Comparison of ENCODE assay signal across 20 cellular contexts in genomic region chr3:46542801-46543201, GRCh38. TPM values are rescaled to one million over a fixed set of nuclear protein-coding genes. Genes with fewer than 3 reads are reported as not detected.
DNase-seq lines count a peak whose midpoint lies in the region; ATAC-seq and TF ChIP-seq lines count a peak whose summit lies in the region.
"Had no signal": no experiment of that assay in that cellular context is flagged by ENCODE, and none has a peak within 500 bp of the region (broad histone marks: within the 10 kb centered on the region; RNA-seq: fewer than 3 reads in every experiment).

No MANE protein-coding gene starts in this region.

- DNase-seq in Right ventricle myocardium superior (peak; percentile 53), right atrium auricular region (ENCODE audit: low spot score) (no peak), RPMI8226 (peak; percentile 56), lung (ENCODE audit: low spot score) (peak; percentile 16), midbrain (lab: John Stamatoyannopoulos, UW) (no peak), mucosa of gallbladder (ENCODE audit: low spot score) (no peak)
- DNase-seq in stimulated activated CD4-positive, alpha-beta T cell treated with anti-CD3 and anti-CD28 coated beads, Interleukin-12 subunit alpha, Interleukin-12 subunit beta, amount 100 ng/mL, for 4 hours: no peak
- DNase-seq: colonic mucosa, glutamatergic neuron, kidney, NCI-H2081 treated with DMSO at 0.1 percent for 48 hours, NCI-H69 had no signal

- ATAC-seq in Right ventricle myocardium superior (ENCODE audit: poor library complexity): peak; percentile 54
- no peak for ATAC-seq in lung (ENCODE audit: insufficient read depth, low FRiP score)
- ATAC-seq: A549 had no signal

- no peak for TF ChIP-seq CTCF in right atrium auricular region (IDR thresholded peaks at IDR 0.05)
- TF ChIP-seq CTCF in lung (IDR thresholded peaks at IDR 0.05; ENCODE audit: control extremely low read depth, extremely low read depth): no peak

- H3K9me3 ChIP-seq in right atrium auricular region (no peaks in the 10 kb centered on the region), lung (ENCODE audit: control insufficient read depth in 2 of 2, insufficient read depth in 1 of 2, low read length in 1 of 2) (no peaks in the 10 kb centered on the region)
- H3K9me3 ChIP-seq: A549, colonic mucosa had no signal

- H3K4me1 ChIP-seq in right atrium auricular region: peaks cover 0 to 7% of the 10 kb centered on the region in 2 donors
- H3K4me1 ChIP-seq in lung (ENCODE audit: control insufficient read depth in 2 of 2, insufficient read depth in 2 of 2, low read length in 2 of 2): peaks cover 0 to 3% of the 10 kb centered on the region in 2 donors
- peaks cover 1% of the 10 kb centered on the region for H3K4me1 ChIP-seq in urinary bladder (ENCODE audit: insufficient read depth)
- H3K4me1 ChIP-seq: colonic mucosa had no signal

- H3K27ac ChIP-seq in right atrium auricular region (no peak overlapping the region), lung (ENCODE audit: low read depth in 1 of 2, low read length in 1 of 2) (no peak overlapping the region), urinary bladder (ENCODE audit: low read depth) (peak overlapping the region; percentile 65)
- H3K27ac ChIP-seq: colonic mucosa, RWPE1 had no signal

- H3K36me3 ChIP-seq in right atrium auricular region (no peaks in the 10 kb centered on the region), lung (ENCODE audit: control insufficient read depth in 2 of 2, insufficient read depth in 2 of 2, low read length in 2 of 2) (no peaks in the 10 kb centered on the region), urinary bladder (ENCODE audit: insufficient read depth) (no peaks in the 10 kb centered on the region)
- H3K36me3 ChIP-seq: colonic mucosa had no signal

- intact Hi-C loops in Right ventricle myocardium superior (cut with DNase I): no loop called here

- WGBS in lung, 2 donors: 85 to 93% methylated on average over 5 of the region's 5 CpGs
- WGBS in urinary bladder: 76% methylated on average over 5 of the region's 5 CpGs

- H3K27me3 ChIP-seq in right atrium auricular region (no peaks in the 10 kb centered on the region), lung (ENCODE audit: control insufficient read depth, insufficient read depth) (no peaks in the 10 kb centered on the region)
- H3K27me3 ChIP-seq: colonic mucosa had no signal

- H3K4me3 ChIP-seq in right atrium auricular region (no peak overlapping the region), lung (no peak overlapping the region), urinary bladder (ENCODE audit: low read depth, low read length) (no peak overlapping the region)
- H3K4me3 ChIP-seq: A549, colonic mucosa had no signal

RNA-seq across cellular contexts. Expression of gene LRRC2, which starts 23.3 kb away (rescaled TPM):
- total RNA-seq in Right ventricle myocardium superior (122 TPM), right atrium auricular region (10 to 100 TPM in 1 of 2 donors, 1 to 10 TPM in 1; 7.0 to 29.7 TPM), lung (1 to 10 TPM; 1.1 to 3.1 TPM), urinary bladder (4.3 TPM), mucosa of gallbladder (1.9 TPM)
- polyA plus RNA-seq in lung (under 1 TPM; 0.09 to 0.39 TPM), urinary bladder (4.2 TPM)
- total RNA-seq: epithelial cell of proximal tubule had no signal
- polyA plus RNA-seq: A549 had no signal

RNA-seq across cellular contexts. Expression of gene RTP3, which starts 45.0 kb away (rescaled TPM):
- total RNA-seq in Right ventricle myocardium superior (not detected), right atrium auricular region (not detected), lung (not detected), urinary bladder (not detected), mucosa of gallbladder (not detected)
- polyA plus RNA-seq in lung (not detected), urinary bladder (not detected)
- total RNA-seq: colonic mucosa, epithelial cell of proximal tubule, HT1080, kidney, myocyte, posterior vena cava, temporal lobe had no signal
- polyA plus RNA-seq: A549 had no signal

Comparison
In these comparisons a context has a peak if more than half of its experiments do, and no peak if none do; other contexts are left out.
1. DNase-seq: peak in Right ventricle myocardium superior (single experiment), RPMI8226 (single experiment) and lung (single experiment); none in right atrium auricular region (single experiment), stimulated activated CD4-positive, alpha-beta T cell treated with anti-CD3 and anti-CD28 coated beads, Interleukin-12 subunit alpha, Interleukin-12 subunit beta, amount 100 ng/mL, for 4 hours (single experiment), midbrain (single experiment) and mucosa of gallbladder (single experiment).